8 cellular contexts compared by ENCODE assay signal in the genomic region with DNA sequence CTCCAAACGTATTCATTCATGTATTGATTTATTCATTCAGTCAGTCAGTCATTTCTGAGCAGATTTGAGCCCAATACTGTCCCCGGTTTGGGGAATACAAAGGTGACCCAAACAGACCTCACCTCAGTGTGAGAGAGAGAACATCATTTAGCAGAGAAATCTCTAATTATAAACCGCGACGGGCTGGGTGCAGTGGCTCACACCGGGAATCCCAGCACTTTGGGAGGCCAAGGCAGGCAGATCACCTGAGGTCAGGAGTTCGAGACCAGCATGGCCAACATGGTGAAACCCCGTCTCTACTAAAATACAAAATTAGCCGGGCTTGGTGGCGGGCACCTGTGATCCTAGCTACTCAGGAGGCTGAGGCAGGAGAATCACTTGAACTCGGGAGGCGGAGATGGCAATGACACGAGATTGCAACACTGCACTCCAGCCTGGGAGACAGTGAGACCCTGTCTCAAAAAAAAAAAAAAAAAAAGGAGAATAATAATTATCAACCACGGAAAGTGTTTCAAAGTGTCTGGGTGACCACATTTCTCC. TPM values are rescaled to one million over a fixed set of nuclear protein-coding genes. Genes with fewer than 3 reads are reported as not detected.
DNase-seq lines count a peak whose midpoint lies in the region; ATAC-seq, FAIRE-seq and TF ChIP-seq lines count a peak whose summit lies in the region.
"Not testable (repeated sequence)": the region's sequence is repeated elsewhere in the genome, so short reads cannot be mapped to it uniquely, and the experiment has no call there.

No MANE protein-coding gene starts in this region.

- not testable (repeated sequence) for H3K9me3 Mint-ChIP-seq in IgD-negative memory B cell

- H3K4me3 ChIP-seq in A673 (ENCODE audit: low read depth, low read length, poor library complexity, severe bottlenecking) = peak overlapping the region; percentile 59
- peak overlapping the region; percentile 28 for H3K4me3 ChIP-seq in WERI-Rb-1 (ENCODE audit: low read depth, low read length)
- peak overlapping the region; percentile 51 for H3K4me3 ChIP-seq in K562
- peak overlapping the region; percentile 56 for H3K4me3 ChIP-seq in fibroblast of pulmonary artery (replicated peaks; ENCODE audit: low read depth, low read length)
- H3K4me3 ChIP-seq in mesodermal cell (ENCODE audit: extremely low read depth, insufficient read depth, low read length, poor library complexity, severe bottlenecking) = peak overlapping the region; percentile 49
- H3K4me3 ChIP-seq in gastrocnemius medialis = peak overlapping the region; percentile 57 to 86 (median 66)

- not testable (repeated sequence) for BruUV-seq in A673 (replicated peaks; lab: Mats Ljungman, UMichigan)
- BruUV-seq in K562 (replicated peaks; lab: Mats Ljungman, UMichigan) = TSS peak; percentile 37

- WGBS in K562 (ENCODE audit: insufficient coverage, low coverage, missing lambda C conversion rate) = 36% methylated on average over 10 of the region's 14 CpGs
- 60 to 67% methylated on average over 12 to 13 of the region's 14 CpGs for WGBS in mesodermal cell (ENCODE audit: insufficient coverage in 2 of 2), 2 experiments

- FAIRE-seq in K562 (lab: Jason Lieb, UNC) = not testable (repeated sequence)

- ATAC-seq in GM18909 (IDR thresholded peaks at IDR 0.05; ENCODE audit: poor library complexity, unreplicated experiment) (peak; percentile 6), K562 (peak; percentile 2; the same call in 1 of the 3 replicates)
- not testable (repeated sequence) for ATAC-seq in gastrocnemius medialis

- H3K4me1 Mint-ChIP-seq in IgD-negative memory B cell = not testable (repeated sequence)

- peak overlapping the region; percentile 55 to 92; a peak in 3 of 4 replicates for H3K9ac ChIP-seq in K562 (ENCODE audit: insufficient read depth in 1 of 2, low read depth in 2 of 2, low read length in 2 of 2)

- not testable (repeated sequence) for DNase-seq in A673 (ENCODE audit: low spot score); WERI-Rb-1; K562 (ENCODE audit: extremely low read depth in 1 of 4, low spot score in 3 of 4); fibroblast of pulmonary artery (ENCODE audit: low read depth); gastrocnemius medialis

- in situ Hi-C loops in K562 (cut with MboI); gastrocnemius medialis (cut with MboI; ENCODE audit: low sequenced_read_pairs in 4 of 4): not testable (repeated sequence)

- not testable (repeated sequence) for TF ChIP-seq EP300 in K562 (IDR thresholded peaks at IDR 0.05; ENCODE audit: low read length)

- peak overlapping the region; percentile 18 for H3K27ac ChIP-seq in A673 (ENCODE audit: low read depth, low read length, poor library complexity, severe bottlenecking)
- peak overlapping the region; percentile 68 for H3K27ac ChIP-seq in WERI-Rb-1
- peak overlapping the region; percentile 44 for H3K27ac ChIP-seq in K562 (ENCODE audit: extremely low read depth, low read depth, low read length)
- not testable (repeated sequence) for H3K27ac ChIP-seq in mesodermal cell (ENCODE audit: low read depth, low read length, severe bottlenecking)
- H3K27ac ChIP-seq in gastrocnemius medialis = peak overlapping the region in 3 of 4 donors; percentile 60 to 73 (median 66)

- H2AFZ ChIP-seq in K562 (ENCODE audit: low read depth, low read length) = peak overlapping the region; percentile 73

- not testable (repeated sequence) for H3K9me3 ChIP-seq in A673 (ENCODE audit: low read depth, low read length, poor library complexity, severe bottlenecking); WERI-Rb-1 (ENCODE audit: severe bottlenecking); K562 (replicated peaks; ENCODE audit: control insufficient read depth, insufficient read depth, low read depth, low read length); mesodermal cell (ENCODE audit: control insufficient read depth, low read length); gastrocnemius medialis

- not testable (repeated sequence) for TF ChIP-seq CTCF in A673 (conservative IDR thresholded peaks at IDR 0.05; ENCODE audit: low read depth, low read length); WERI-Rb-1 (IDR thresholded peaks at IDR 0.05; ENCODE audit: low read depth, low read length); K562 (IDR thresholded peaks at IDR 0.05 in 2 of 3, conservative IDR thresholded peaks at IDR 0.05 in 1 of 3; ENCODE audit: insufficient read depth in 2 of 3, low read depth in 1 of 3, low read length in 3 of 3); fibroblast of pulmonary artery (IDR thresholded peaks at IDR 0.05; ENCODE audit: low read length, missing control alignments); gastrocnemius medialis (IDR thresholded peaks at IDR 0.05 in 4 of 5, conservative IDR thresholded peaks at IDR 0.05 in 1 of 5)

- TF ChIP-seq POLR2A in K562 (conservative IDR thresholded peaks at IDR 0.05); gastrocnemius medialis (IDR thresholded peaks at IDR 0.05): not testable (repeated sequence)

- peak overlapping the region in 1 of 3 donors; percentile 64 for H3K27ac Mint-ChIP-seq in IgD-negative memory B cell

- not testable (repeated sequence) for H3K9me1 ChIP-seq in K562 (ENCODE audit: control insufficient read depth, insufficient read depth, low read length)

- not testable (repeated sequence) for H4K20me1 ChIP-seq in K562 (replicated peaks; ENCODE audit: control insufficient read depth, insufficient read depth, low read length)

- peak overlapping the region; percentile 59 for H3K4me2 ChIP-seq in K562 (ENCODE audit: insufficient read depth, low read length)

- intact Hi-C loops in A673 (cut with micrococcal nuclease; ENCODE audit: unreplicated experiment); K562 (cut with micrococcal nuclease): not testable (repeated sequence)
- intact Hi-C loops in gastrocnemius medialis (cut with DNase I; ENCODE audit: low total_unique reads) = loop anchor here (1.0 kb wide), 1 partner anchor 39 kb away; a partner anchor contains a TSS

- H3K4me1 ChIP-seq in A673 (ENCODE audit: insufficient read depth, low read length, poor library complexity, severe bottlenecking); mesodermal cell (ENCODE audit: control insufficient read depth, insufficient read depth, low read length, poor library complexity, severe bottlenecking): not testable (repeated sequence)
- H3K4me1 ChIP-seq in K562 (replicated peaks in 1 of 2; ENCODE audit: control insufficient read depth in 2 of 2, insufficient read depth in 2 of 2, low read length in 2 of 2) (peaks cover 2 to 46% of the 10 kb centered on the region in 2 experiments; a peak in 3 of 5 replicates), gastrocnemius medialis (peaks cover 8 to 25% of the 10 kb centered on the region in 2 donors)

- H3K27me3 Mint-ChIP-seq in IgD-negative memory B cell = not testable (repeated sequence)

- not testable (repeated sequence) for H3K79me2 ChIP-seq in K562 (ENCODE audit: control insufficient read depth, insufficient read depth, low read length)

- H3K27me3 ChIP-seq in A673 (replicated peaks; ENCODE audit: insufficient read depth, low read depth, low read length, poor library complexity); WERI-Rb-1 (ENCODE audit: insufficient read depth, low read depth, severe bottlenecking); K562 (ENCODE audit: control insufficient read depth in 2 of 2, insufficient read depth in 2 of 2, low read length in 2 of 2); gastrocnemius medialis: not testable (repeated sequence)

- H3K36me3 ChIP-seq in A673 (ENCODE audit: insufficient read depth, low read length, poor library complexity, severe bottlenecking); WERI-Rb-1; K562 (ENCODE audit: control insufficient read depth, insufficient read depth, low read length); mesodermal cell (ENCODE audit: control insufficient read depth, insufficient read depth, low read length); gastrocnemius medialis: not testable (repeated sequence)

- H3K36me3 Mint-ChIP-seq in IgD-negative memory B cell = not testable (repeated sequence)

- POLR2A ChIA-PET in A673 (lab: Charles Lee; ENCODE audit: low non-redundant PET) = not testable (repeated sequence)
- POLR2A ChIA-PET in K562 (lab: Yijun Ruan, JAX) = interaction anchor here (0.6 kb wide), 1 partner anchor 129 kb away, joined by 3 read pairs; no protein-coding TSS in a partner anchor

- CTCF ChIA-PET in A673 (lab: Charles Lee); K562 (lab: Yijun Ruan, JAX; ENCODE audit: low intra/inter-chr PET ratio): not testable (repeated sequence)

- not testable (repeated sequence) for TF ChIP-seq RAD21 in K562 (CRISPR knock-in tag; conservative IDR thresholded peaks at IDR 0.05 in 1 of 2, IDR thresholded peaks at IDR 0.05 in 1 of 2)

- H3K4me3 Mint-ChIP-seq in IgD-negative memory B cell = peak overlapping the region; percentile 62 to 85 (median 77)

RNA-seq across cellular contexts. Expression of a gene that starts 1.7 kb away (rescaled TPM):
- total RNA-seq in A673 (2021) = 1.3 and 3.0 TPM in 2 replicates
- polyA plus RNA-seq in IgD-negative memory B cell = not detected
- 0.83 and 2.0 TPM in 2 replicates for total RNA-seq in K562 (2011; cell fraction: chromatin; rRNA removed; ENCODE audit: low replicate concordance)
- total RNA-seq in K562 (2011; cell fraction: nucleolus; rRNA removed) = 1.6 and 2.0 TPM in 2 replicates
- 1.4 and 1.5 TPM in 2 replicates for total RNA-seq in K562 (2011; cell fraction: nucleoplasm; rRNA removed)
- total RNA-seq in K562 (2014; rRNA removed) = 0.09 and 0.29 TPM in 2 replicates
- not detected in 2 replicates for total RNA-seq in K562 (2014; rRNA removed; fragmentation: Illumina TruSeq; extraction: Trizol)
- 0.15 and 0.18 TPM in 2 replicates for total RNA-seq in K562 (2015; rRNA removed; fragmentation: Illumina TruSeq; extraction: Trizol)
- 0.16 and 0.20 TPM in 2 replicates for total RNA-seq in K562 (2021)
- polyA plus RNA-seq in K562 (2011; rRNA removed) = 0.20 TPM in 2 replicates
- 0.19 and 0.86 TPM in 2 replicates for polyA plus RNA-seq in K562 (2011; cell fraction: cytosol; rRNA removed)
- polyA plus RNA-seq in K562 (2011; cell fraction: nucleus; rRNA removed) = 0.65 and 0.77 TPM in 2 replicates
- polyA plus RNA-seq in K562 (2012) = 0.26 and 1.3 TPM in 2 replicates
- polyA plus RNA-seq in K562 (2014; fragmentation: Illumina TruSeq; extraction: Trizol) = 0.11 TPM in 1 of 2 replicates, not detected in the other
- not detected for polyA plus RNA-seq in K562 (2014; fragmentation: Nextera tagmentation; extraction: Ambion mirVana)
- polyA plus RNA-seq in K562 (2014; rRNA removed) = 0.22 TPM in 1 of 2 replicates, not detected in the other
- 0.07 and 0.15 TPM in 2 replicates for polyA minus RNA-seq in K562 (2011; rRNA and poly(A)+ RNA removed)
- polyA minus RNA-seq in K562 (2011; cell fraction: cytosol; rRNA and poly(A)+ RNA removed) = not detected in 2 replicates
- polyA minus RNA-seq in K562 (2011; cell fraction: nucleus; rRNA and poly(A)+ RNA removed) = 0.44 and 0.67 TPM in 2 replicates
- 3.1 TPM for polyA plus RNA-seq in mesodermal cell (2013, experiment 1 of 2)
- polyA plus RNA-seq in mesodermal cell (2013, experiment 2 of 2) = 3.1 TPM
- under 1 TPM in 2 of 4 donors, not detected in 2; 0.49 to 0.55 TPM for total RNA-seq in gastrocnemius medialis

RNA-seq across cellular contexts. Expression of a gene that starts 30.7 kb away (rescaled TPM):
- total RNA-seq in A673 (2021) (642 and 651 TPM in 2 replicates), K562 (2014; rRNA removed) (81.1 and 85.3 TPM in 2 replicates), K562 (2014; rRNA removed; fragmentation: Illumina TruSeq; extraction: Trizol) (79.2 and 79.9 TPM in 2 replicates), K562 (2015; rRNA removed; fragmentation: Illumina TruSeq; extraction: Trizol) (70.6 and 91.2 TPM in 2 replicates), K562 (2021) (413 and 466 TPM in 2 replicates), gastrocnemius medialis (100 to 1,000 TPM; 151 to 205 (median 164) TPM)
- polyA plus RNA-seq in IgD-negative memory B cell (159 TPM), K562 (2011; rRNA removed) (82.5 and 179 TPM in 2 replicates), K562 (2014; fragmentation: Illumina TruSeq; extraction: Trizol) (517 and 558 TPM in 2 replicates), K562 (2014; fragmentation: Nextera tagmentation; extraction: Ambion mirVana) (10 to 100 TPM; 26.7 to 27.6 TPM), K562 (2014; rRNA removed) (463 and 563 TPM in 2 replicates)
- total RNA-seq in K562 (2011; cell fraction: chromatin; rRNA removed; ENCODE audit: low replicate concordance) = 1,596 and 1,670 TPM in 2 replicates
- 1,139 and 1,167 TPM in 2 replicates for total RNA-seq in K562 (2011; cell fraction: nucleolus; rRNA removed)
- total RNA-seq in K562 (2011; cell fraction: nucleoplasm; rRNA removed) = 1,487 and 2,488 TPM in 2 replicates
- polyA plus RNA-seq in K562 (2011; cell fraction: cytosol; rRNA removed) = 102 and 119 TPM in 2 replicates
- 1,748 and 2,419 TPM in 2 replicates for polyA plus RNA-seq in K562 (2011; cell fraction: nucleus; rRNA removed)
- 391 and 584 TPM in 2 replicates for polyA plus RNA-seq in K562 (2012)
- polyA minus RNA-seq in K562 (2011; rRNA and poly(A)+ RNA removed) = 72.4 and 72.8 TPM in 2 replicates
- 155 and 244 TPM in 2 replicates for polyA minus RNA-seq in K562 (2011; cell fraction: cytosol; rRNA and poly(A)+ RNA removed)
- polyA minus RNA-seq in K562 (2011; cell fraction: nucleus; rRNA and poly(A)+ RNA removed) = 233 and 249 TPM in 2 replicates
- polyA plus RNA-seq in mesodermal cell (2013, experiment 1 of 2) = 378 TPM
- polyA plus RNA-seq in mesodermal cell (2013, experiment 2 of 2) = 310 TPM

RNA-seq across cellular contexts. Expression of a gene that starts 39.4 kb away (rescaled TPM):
- 33.1 and 35.6 TPM in 2 replicates for total RNA-seq in A673 (2021)
- 24.9 TPM for polyA plus RNA-seq in IgD-negative memory B cell
- 43.6 and 59.1 TPM in 2 replicates for total RNA-seq in K562 (2011; cell fraction: chromatin; rRNA removed; ENCODE audit: low replicate concordance)
- total RNA-seq in K562 (2011; cell fraction: nucleolus; rRNA removed) = 40.1 and 50.7 TPM in 2 replicates
- 31.7 and 32.9 TPM in 2 replicates for total RNA-seq in K562 (2011; cell fraction: nucleoplasm; rRNA removed)
- total RNA-seq in K562 (2014; rRNA removed) = 34.5 and 48.7 TPM in 2 replicates
- 15.4 and 17.2 TPM in 2 replicates for total RNA-seq in K562 (2014; rRNA removed; fragmentation: Illumina TruSeq; extraction: Trizol)
- total RNA-seq in K562 (2015; rRNA removed; fragmentation: Illumina TruSeq; extraction: Trizol) = 30.9 and 32.3 TPM in 2 replicates
- 39.0 and 40.0 TPM in 2 replicates for total RNA-seq in K562 (2021)
- polyA plus RNA-seq in K562 (2011; rRNA removed) = 36.1 and 37.5 TPM in 2 replicates
- 49.9 and 152 TPM in 2 replicates for polyA plus RNA-seq in K562 (2011; cell fraction: cytosol; rRNA removed)
- polyA plus RNA-seq in K562 (2011; cell fraction: nucleus; rRNA removed) = 19.7 and 24.6 TPM in 2 replicates
- 27.5 and 34.3 TPM in 2 replicates for polyA plus RNA-seq in K562 (2012)
- 31.2 and 39.2 TPM in 2 replicates for polyA plus RNA-seq in K562 (2014; fragmentation: Illumina TruSeq; extraction: Trizol)
- 1 to 10 TPM in 1 of 2 experiments, under 1 TPM in 1; 0.73 to 1.6 TPM for polyA plus RNA-seq in K562 (2014; fragmentation: Nextera tagmentation; extraction: Ambion mirVana)
- polyA plus RNA-seq in K562 (2014; rRNA removed) = 58.0 and 58.3 TPM in 2 replicates
- polyA minus RNA-seq in K562 (2011; rRNA and poly(A)+ RNA removed) = 17.2 and 25.7 TPM in 2 replicates
- 17.5 and 19.7 TPM in 2 replicates for polyA minus RNA-seq in K562 (2011; cell fraction: cytosol; rRNA and poly(A)+ RNA removed)
- polyA minus RNA-seq in K562 (2011; cell fraction: nucleus; rRNA and poly(A)+ RNA removed) = 18.7 and 23.8 TPM in 2 replicates
- polyA plus RNA-seq in mesodermal cell (2013, experiment 1 of 2) = 24.3 TPM
- polyA plus RNA-seq in mesodermal cell (2013, experiment 2 of 2) = 21.8 TPM
- 10 to 100 TPM; 13.6 to 23.8 (median 14.7) TPM for total RNA-seq in gastrocnemius medialis

RNA-seq across cellular contexts. Expression of a gene that starts 55.4 kb away (rescaled TPM):
- total RNA-seq in A673 (2021) (188 and 206 TPM in 2 replicates), K562 (2014; rRNA removed) (285 and 395 TPM in 2 replicates), K562 (2014; rRNA removed; fragmentation: Illumina TruSeq; extraction: Trizol) (29.4 and 63.2 TPM in 2 replicates), K562 (2015; rRNA removed; fragmentation: Illumina TruSeq; extraction: Trizol) (219 and 223 TPM in 2 replicates), K562 (2021) (237 and 268 TPM in 2 replicates), gastrocnemius medialis (100 to 1,000 TPM; 216 to 970 (median 375) TPM)
- polyA plus RNA-seq in IgD-negative memory B cell (262 TPM), K562 (2011; rRNA removed) (206 and 220 TPM in 2 replicates), K562 (2014; fragmentation: Illumina TruSeq; extraction: Trizol) (180 and 344 TPM in 2 replicates), K562 (2014; fragmentation: Nextera tagmentation; extraction: Ambion mirVana) (100 to 1,000 TPM; 764 to 791 TPM), K562 (2014; rRNA removed) (298 and 313 TPM in 2 replicates)
- total RNA-seq in K562 (2011; cell fraction: chromatin; rRNA removed; ENCODE audit: low replicate concordance) = 7.2 and 24.7 TPM in 2 replicates
- 37.5 and 47.0 TPM in 2 replicates for total RNA-seq in K562 (2011; cell fraction: nucleolus; rRNA removed)
- 31.9 and 34.9 TPM in 2 replicates for total RNA-seq in K562 (2011; cell fraction: nucleoplasm; rRNA removed)
- 693 and 1,390 TPM in 2 replicates for polyA plus RNA-seq in K562 (2011; cell fraction: cytosol; rRNA removed)
- polyA plus RNA-seq in K562 (2011; cell fraction: nucleus; rRNA removed) = 132 and 211 TPM in 2 replicates
- 297 and 487 TPM in 2 replicates for polyA plus RNA-seq in K562 (2012)
- 34.5 and 73.6 TPM in 2 replicates for polyA minus RNA-seq in K562 (2011; rRNA and poly(A)+ RNA removed)
- 64.8 and 95.8 TPM in 2 replicates for polyA minus RNA-seq in K562 (2011; cell fraction: cytosol; rRNA and poly(A)+ RNA removed)
- polyA minus RNA-seq in K562 (2011; cell fraction: nucleus; rRNA and poly(A)+ RNA removed) = 15.5 and 22.3 TPM in 2 replicates
- polyA plus RNA-seq in mesodermal cell (2013, experiment 1 of 2) = 251 TPM
- polyA plus RNA-seq in mesodermal cell (2013, experiment 2 of 2) = 206 TPM
